In the genomic region with DNA sequence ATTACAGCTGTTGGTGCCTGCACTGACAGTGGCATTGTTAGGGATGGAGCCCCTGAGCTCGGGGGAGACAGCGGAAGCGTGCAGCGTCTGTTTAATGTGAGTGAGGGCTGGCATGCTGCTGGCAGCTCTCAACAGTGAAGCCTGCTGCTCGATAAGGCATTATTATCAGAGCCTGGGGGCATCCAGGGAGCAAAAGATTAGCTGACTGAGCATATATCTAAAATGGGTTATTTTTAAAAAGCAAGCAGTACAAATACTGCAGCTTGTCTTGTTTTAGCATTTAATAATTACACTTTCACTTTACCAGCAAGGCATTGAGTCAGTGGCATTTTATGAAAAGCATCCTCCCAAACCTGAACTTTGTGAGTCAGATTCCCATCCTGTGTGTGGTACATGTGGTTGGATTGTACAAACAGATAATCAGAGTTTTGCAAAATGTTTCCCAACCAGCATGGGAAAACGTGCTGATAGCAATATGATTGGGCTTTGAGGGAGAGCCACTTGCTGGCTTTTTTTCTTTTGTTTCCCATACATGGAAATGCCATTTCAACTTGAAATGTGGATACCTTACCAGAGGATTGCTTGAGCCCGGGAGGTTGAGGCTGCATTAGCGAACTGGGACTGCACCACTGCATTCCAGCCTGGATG, we compare ENCODE assay signal across 9 cellular contexts.
A peak's percentile ranks its signal among the peaks of the same experiment; 100 is the strongest.
DNase-seq lines count a peak whose midpoint lies in the region; ATAC-seq, FAIRE-seq and TF ChIP-seq lines count a peak whose summit lies in the region.
"Had no signal": no experiment of that assay in that cellular context is flagged by ENCODE, and none has a peak within 500 bp of the region (broad histone marks: within the 10 kb centered on the region; RNA-seq: fewer than 3 reads in every experiment).

No MANE protein-coding gene starts in this region.

- peak; percentile 98 for FAIRE-seq in H54 (lab: Jason Lieb, UNC)

- peak overlapping the region; percentile 76 for H3K4me3 ChIP-seq in ACC112 (ENCODE audit: low read depth, low read length)
- H3K4me3 ChIP-seq in SK-N-SH (ENCODE audit: low read depth in 2 of 2, low read length in 1 of 2): peak overlapping the region; percentile 48 to 67; a peak in 3 of 4 replicates
- H3K4me3 ChIP-seq in mucosa of rectum (ENCODE audit: low read length in 2 of 2): peak overlapping the region in 1 of 2 donors; percentile 66

- H3K36me3 Mint-ChIP-seq in dendritic cell treated with granulocyte-macrophage colony-stimulating factor and Interleukin-4, amounts not matched to agents 40 ng/mL and 50 ng/mL, for 4 days (ENCODE audit: low read depth): no peaks in the 10 kb centered on the region

- H2AFZ ChIP-seq in ACC112 (ENCODE audit: low read length, unreplicated experiment) (no peak overlapping the region), SK-N-SH (ENCODE audit: low read depth) (no peak overlapping the region)

- TF ChIP-seq CTCF in SK-N-SH (IDR thresholded peaks at IDR 0.05): no peak

- POLR2A ChIA-PET in SK-N-SH (lab: Yijun Ruan, JAX): interaction anchor here (0.9 to 3.8 kb wide), 9 partner anchors 9 to 291 kb away, joined by 3 to 30 read pairs (median 5); partner anchors contain the start of genes HIF1A and SNAPC1

- H3K9me3 ChIP-seq in SK-N-SH (no peaks in the 10 kb centered on the region), mucosa of rectum (ENCODE audit: control insufficient read depth in 2 of 2, low read length in 2 of 2) (no peaks in the 10 kb centered on the region)

- intact Hi-C loops in dendritic cell treated with granulocyte-macrophage colony-stimulating factor and Interleukin-4, amounts not matched to agents 40 ng/mL and 50 ng/mL, for 4 days (cut with micrococcal nuclease): no loop called here

- peak overlapping the region; percentile 61 for H3K4me3 Mint-ChIP-seq in dendritic cell treated with granulocyte-macrophage colony-stimulating factor and Interleukin-4, amounts not matched to agents 40 ng/mL and 50 ng/mL, for 4 days
- H3K4me3 Mint-ChIP-seq: neural crest cell had no signal

- TF ChIP-seq EP300 in SK-N-SH (IDR thresholded peaks at IDR 0.05; ENCODE audit: borderline replicate concordance in 1 of 2, low read depth in 1 of 2, low read length in 1 of 2): peak; percentile 88 to 98

- peak overlapping the region; percentile 79 for H3K4me2 ChIP-seq in SK-N-SH

- H3K9ac ChIP-seq in SK-N-SH (peak overlapping the region; percentile 62), mucosa of rectum (ENCODE audit: low read depth in 1 of 2, low read length in 2 of 2) (peak overlapping the region in 1 of 2 donors; percentile 53)

- H3K4me1 Mint-ChIP-seq in dendritic cell treated with granulocyte-macrophage colony-stimulating factor and Interleukin-4, amounts not matched to agents 40 ng/mL and 50 ng/mL, for 4 days (ENCODE audit: low read depth): peaks cover 67% of the 10 kb centered on the region

- H3K4me1 ChIP-seq in ACC112 (ENCODE audit: control insufficient read depth, insufficient read depth, low read length, unreplicated experiment) (peaks cover 78% of the 10 kb centered on the region), SK-N-SH (ENCODE audit: control insufficient read depth in 1 of 2, insufficient read depth in 2 of 2, low read depth in 1 of 2, low read length in 1 of 2) (peaks cover 18 to 73% of the 10 kb centered on the region in 2 experiments), mucosa of rectum (ENCODE audit: control insufficient read depth in 2 of 2, insufficient read depth in 2 of 2, low read length in 2 of 2) (peaks cover 18 to 23% of the 10 kb centered on the region in 2 donors)

- peak; percentile 24 for TF ChIP-seq RAD21 in SK-N-SH (IDR thresholded peaks at IDR 0.05; ENCODE audit: low read length)

- H3K27ac ChIP-seq in ACC112 (ENCODE audit: low read depth, low read length) (peak overlapping the region; percentile 98), SK-N-SH (ENCODE audit: low read depth in 2 of 2, low read length in 1 of 2) (peak overlapping the region; percentile 89 to 100), mucosa of rectum (ENCODE audit: low read depth in 2 of 2, low read length in 2 of 2) (peak overlapping the region; percentile 50 to 64)

- H3K79me2 ChIP-seq in ACC112 (ENCODE audit: control insufficient read depth, insufficient read depth, low read length, unreplicated experiment) (peaks cover 76% of the 10 kb centered on the region), SK-N-SH (ENCODE audit: insufficient read depth) (no peaks in the 10 kb centered on the region)

- peaks cover 25% of the 10 kb centered on the region for H3F3A ChIP-seq in SK-N-SH (replicated peaks; ENCODE audit: insufficient read depth)

- WGBS in SK-N-SH (ENCODE audit: low lambda C conversion rate): 3% methylated on average over 8 of the region's 8 CpGs

- no peak for ATAC-seq in GM21717 (IDR thresholded peaks at IDR 0.05; ENCODE audit: unreplicated experiment)

- H3K36me3 ChIP-seq in ACC112 (ENCODE audit: insufficient read depth, low read length): no peaks in the 10 kb centered on the region
- no peaks in the 10 kb centered on the region for H3K36me3 ChIP-seq in SK-N-SH (replicated peaks in 1 of 2; ENCODE audit: control insufficient read depth in 1 of 2, insufficient read depth in 2 of 2, low read length in 1 of 2)
- no peaks in the 10 kb centered on the region for H3K36me3 ChIP-seq in mucosa of rectum (ENCODE audit: control insufficient read depth in 2 of 2, insufficient read depth in 2 of 2, low read length in 2 of 2)

- H3K27me3 ChIP-seq in ACC112 (ENCODE audit: insufficient read depth, low read length): no peaks in the 10 kb centered on the region
- no peaks in the 10 kb centered on the region for H3K27me3 ChIP-seq in SK-N-SH (ENCODE audit: insufficient read depth)
- no peaks in the 10 kb centered on the region for H3K27me3 ChIP-seq in mucosa of rectum (ENCODE audit: control insufficient read depth in 2 of 2, insufficient read depth in 2 of 2, low read length in 2 of 2)

- no peaks in the 10 kb centered on the region for H3K9me2 ChIP-seq in SK-N-SH

- CTCF ChIA-PET in SK-N-SH (lab: Yijun Ruan, JAX): interaction anchor here (0.5 to 3.7 kb wide), 9 partner anchors 9 to 655 kb away, joined by 3 to 25 read pairs (median 11); no protein-coding TSS in a partner anchor

- H3K27me3 Mint-ChIP-seq in dendritic cell treated with granulocyte-macrophage colony-stimulating factor and Interleukin-4, amounts not matched to agents 40 ng/mL and 50 ng/mL, for 4 days: no peaks in the 10 kb centered on the region

- H3K9me3 Mint-ChIP-seq in dendritic cell treated with granulocyte-macrophage colony-stimulating factor and Interleukin-4, amounts not matched to agents 40 ng/mL and 50 ng/mL, for 4 days: no peaks in the 10 kb centered on the region
- H3K9me3 Mint-ChIP-seq: neural crest cell had no signal

- no peak for TF ChIP-seq POLR2A in H54 (IDR thresholded peaks at IDR 0.05; ENCODE audit: low read depth, low read length)

- H4K20me1 ChIP-seq in SK-N-SH (ENCODE audit: insufficient read depth): no peaks in the 10 kb centered on the region

- H3K27ac Mint-ChIP-seq in dendritic cell treated with granulocyte-macrophage colony-stimulating factor and Interleukin-4, amounts not matched to agents 40 ng/mL and 50 ng/mL, for 4 days: peak overlapping the region; percentile 54

- DNase-seq in H54 (ENCODE audit: insufficient read length, low spot score) (peak; percentile 54), SK-N-SH (peak; percentile 75), GOT3 (lab: John Stamatoyannopoulos, UW) (no peak), DMS114 treated with DMSO at 0.1 percent for 48 hours (lab: John Stamatoyannopoulos, UW; ENCODE audit: unreplicated experiment) (no peak)

TF ChIP-seq in SK-N-SH, 30 proteins besides CTCF, POLR2A, EP300 and RAD21 (continues in another document):
- no peak for TF ChIP-seq EZH2phosphoT487 (IDR thresholded peaks at IDR 0.05; ENCODE audit: borderline replicate concordance, low read depth)
- TF ChIP-seq, protein P1, sequence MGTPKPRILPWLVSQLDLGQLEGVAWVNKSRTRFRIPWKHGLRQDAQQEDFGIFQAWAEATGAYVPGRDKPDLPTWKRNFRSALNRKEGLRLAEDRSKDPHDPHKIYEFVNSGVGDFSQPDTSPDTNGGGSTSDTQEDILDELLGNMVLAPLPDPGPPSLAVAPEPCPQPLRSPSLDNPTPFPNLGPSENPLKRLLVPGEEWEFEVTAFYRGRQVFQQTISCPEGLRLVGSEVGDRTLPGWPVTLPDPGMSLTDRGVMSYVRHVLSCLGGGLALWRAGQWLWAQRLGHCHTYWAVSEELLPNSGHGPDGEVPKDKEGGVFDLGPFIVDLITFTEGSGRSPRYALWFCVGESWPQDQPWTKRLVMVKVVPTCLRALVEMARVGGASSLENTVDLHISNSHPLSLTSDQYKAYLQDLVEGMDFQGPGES (IDR thresholded peaks at IDR 0.05; ENCODE audit: low read depth, low read length): no peak
- TF ChIP-seq GATA2 (CRISPR knock-in tag; IDR thresholded peaks at IDR 0.05): peak; percentile 98
- no peak for TF ChIP-seq YY1 (IDR thresholded peaks at IDR 0.05; ENCODE audit: low read depth)
- TF ChIP-seq, protein P2, sequence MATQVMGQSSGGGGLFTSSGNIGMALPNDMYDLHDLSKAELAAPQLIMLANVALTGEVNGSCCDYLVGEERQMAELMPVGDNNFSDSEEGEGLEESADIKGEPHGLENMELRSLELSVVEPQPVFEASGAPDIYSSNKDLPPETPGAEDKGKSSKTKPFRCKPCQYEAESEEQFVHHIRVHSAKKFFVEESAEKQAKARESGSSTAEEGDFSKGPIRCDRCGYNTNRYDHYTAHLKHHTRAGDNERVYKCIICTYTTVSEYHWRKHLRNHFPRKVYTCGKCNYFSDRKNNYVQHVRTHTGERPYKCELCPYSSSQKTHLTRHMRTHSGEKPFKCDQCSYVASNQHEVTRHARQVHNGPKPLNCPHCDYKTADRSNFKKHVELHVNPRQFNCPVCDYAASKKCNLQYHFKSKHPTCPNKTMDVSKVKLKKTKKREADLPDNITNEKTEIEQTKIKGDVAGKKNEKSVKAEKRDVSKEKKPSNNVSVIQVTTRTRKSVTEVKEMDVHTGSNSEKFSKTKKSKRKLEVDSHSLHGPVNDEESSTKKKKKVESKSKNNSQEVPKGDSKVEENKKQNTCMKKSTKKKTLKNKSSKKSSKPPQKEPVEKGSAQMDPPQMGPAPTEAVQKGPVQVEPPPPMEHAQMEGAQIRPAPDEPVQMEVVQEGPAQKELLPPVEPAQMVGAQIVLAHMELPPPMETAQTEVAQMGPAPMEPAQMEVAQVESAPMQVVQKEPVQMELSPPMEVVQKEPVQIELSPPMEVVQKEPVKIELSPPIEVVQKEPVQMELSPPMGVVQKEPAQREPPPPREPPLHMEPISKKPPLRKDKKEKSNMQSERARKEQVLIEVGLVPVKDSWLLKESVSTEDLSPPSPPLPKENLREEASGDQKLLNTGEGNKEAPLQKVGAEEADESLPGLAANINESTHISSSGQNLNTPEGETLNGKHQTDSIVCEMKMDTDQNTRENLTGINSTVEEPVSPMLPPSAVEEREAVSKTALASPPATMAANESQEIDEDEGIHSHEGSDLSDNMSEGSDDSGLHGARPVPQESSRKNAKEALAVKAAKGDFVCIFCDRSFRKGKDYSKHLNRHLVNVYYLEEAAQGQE (IDR thresholded peaks at IDR 0.05; ENCODE audit: low read depth, low read length): peak; percentile 62; the same call in 1 of the 2 replicates
- peak; percentile 72; the same call in 1 of the 2 replicates for TF ChIP-seq MXI1 (IDR thresholded peaks at IDR 0.05; ENCODE audit: low read depth, low read length)
- TF ChIP-seq JUND (IDR thresholded peaks at IDR 0.05): peak; percentile 97
- TF ChIP-seq ELF1 (IDR thresholded peaks at IDR 0.05): 0 out of 2 replicates have a peak, but pooled peaks have one; percentile 12
- peak; percentile 95 for TF ChIP-seq TCF12 (IDR thresholded peaks at IDR 0.05)

Comparison
In these comparisons a context has a peak if more than half of its experiments do, and no peak if none do; other contexts are left out.
1. DNase-seq: peak in H54 (single experiment) and SK-N-SH (single experiment); none in GOT3 (single experiment) and DMS114 treated with DMSO at 0.1 percent for 48 hours (single experiment).
2. Peak in every context shown above with its lines, with median percentiles within 50 percentile points of each other: H3K27ac ChIP-seq.